21 cellular contexts compared by ENCODE assay signal in the genomic region with DNA sequence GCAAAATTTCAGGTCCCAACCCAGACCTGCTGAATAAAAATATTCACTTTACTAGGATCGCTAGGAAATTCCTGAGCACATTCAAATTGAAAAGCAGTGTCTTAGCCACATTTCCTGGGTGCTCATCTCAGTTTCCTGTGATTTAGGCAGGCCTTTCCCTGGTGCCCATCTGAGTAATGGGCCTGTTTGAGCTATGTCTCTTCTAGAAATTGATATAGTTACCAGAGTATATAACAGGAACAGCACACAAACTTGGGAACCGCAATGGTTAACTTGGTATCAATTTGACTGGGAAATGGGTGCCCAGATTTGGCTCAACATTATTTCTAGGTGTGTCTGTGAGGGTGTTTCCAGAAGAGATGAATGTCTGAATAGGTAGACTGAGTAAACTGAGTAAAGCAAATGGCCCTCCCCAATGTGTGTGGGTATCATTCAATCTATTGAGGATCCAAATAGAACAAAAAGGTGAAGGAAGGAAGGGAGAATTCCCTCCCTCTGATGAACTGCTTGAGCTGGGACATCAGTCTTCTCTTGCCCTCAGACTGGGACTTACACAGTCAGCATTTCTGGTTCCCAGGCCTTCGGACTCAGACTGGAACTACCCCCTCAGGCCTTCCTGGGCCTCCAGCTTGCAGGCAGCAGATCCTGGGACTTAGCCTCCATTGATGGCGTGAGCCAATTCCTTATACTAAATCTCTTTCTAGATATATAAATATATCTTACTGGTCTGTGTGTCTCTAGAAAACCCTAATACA.
DNase-seq lines count a peak whose midpoint lies in the region; ATAC-seq lines count a peak whose summit lies in the region.
"Had no signal": no experiment of that assay in that cellular context is flagged by ENCODE, and none has a peak within 500 bp of the region (broad histone marks: within the 10 kb centered on the region; RNA-seq: fewer than 3 reads in every experiment).

No MANE protein-coding gene starts in this region.

- H3K4me1 Mint-ChIP-seq in activated T-cell treated with anti-CD3 and anti-CD28 coated beads, Interleukin-2, amount 50 U/mL, for 72 hours (ENCODE audit: low read depth) = peaks cover 25% of the 10 kb centered on the region
- H3K4me1 Mint-ChIP-seq in activated T-helper 17 cell treated with anti-CD3 and anti-CD28 coated beads, Interleukin-2, amount 50 U/mL, for 72 hours = peaks cover 8% of the 10 kb centered on the region
- H3K4me1 Mint-ChIP-seq in naive thymus-derived CD4-positive, alpha-beta T cell = no peaks in the 10 kb centered on the region
- H3K4me1 Mint-ChIP-seq: GM23338 had no signal

- H3K27me3 ChIP-seq in naive thymus-derived CD4-positive, alpha-beta T cell (ENCODE audit: control insufficient read depth in 2 of 2, insufficient read depth in 2 of 2, low read length in 2 of 2) = no peaks in the 10 kb centered on the region
- H3K27me3 ChIP-seq: BLaER1 treated with 17β-estradiol and CSF1 and Interleukin-3, amounts not matched to agents 10 nM and 100 nM; SJSA1 had no signal

- H3K27me3 Mint-ChIP-seq in activated T-cell treated with anti-CD3 and anti-CD28 coated beads, Interleukin-2, amount 50 U/mL, for 72 hours (ENCODE audit: low read depth) = peaks cover 29% of the 10 kb centered on the region
- no peaks in the 10 kb centered on the region for H3K27me3 Mint-ChIP-seq in activated T-helper 17 cell treated with anti-CD3 and anti-CD28 coated beads, Interleukin-2, amount 50 U/mL, for 72 hours
- peaks cover 0 to 13% (median 9%) of the 10 kb centered on the region in 5 donors for H3K27me3 Mint-ChIP-seq in naive thymus-derived CD4-positive, alpha-beta T cell

- no peaks in the 10 kb centered on the region for H3K4me1 ChIP-seq in naive thymus-derived CD4-positive, alpha-beta T cell (ENCODE audit: control insufficient read depth in 2 of 2, insufficient read depth in 2 of 2, low read length in 2 of 2)
- H3K4me1 ChIP-seq: SJSA1 had no signal

- peaks cover 6 to 13% of the 10 kb centered on the region in 2 donors for H3K36me3 Mint-ChIP-seq in activated T-cell treated with anti-CD3 and anti-CD28 coated beads, Interleukin-2, amount 50 U/mL, for 72 hours (ENCODE audit: insufficient read depth in 2 of 2)
- H3K36me3 Mint-ChIP-seq in activated T-helper 17 cell treated with anti-CD3 and anti-CD28 coated beads, Interleukin-2, amount 50 U/mL, for 72 hours (ENCODE audit: low read depth) = no peaks in the 10 kb centered on the region
- no peaks in the 10 kb centered on the region for H3K36me3 Mint-ChIP-seq in naive thymus-derived CD4-positive, alpha-beta T cell
- H3K36me3 Mint-ChIP-seq: CD8-positive, alpha-beta T cell had no signal

- H3K4me3 Mint-ChIP-seq in activated T-cell treated with anti-CD3 and anti-CD28 coated beads, Interleukin-2, amount 50 U/mL, for 72 hours = peak overlapping the region in 1 of 2 donors; percentile 57
- peak overlapping the region; percentile 56 for H3K4me3 Mint-ChIP-seq in activated T-helper 17 cell treated with anti-CD3 and anti-CD28 coated beads, Interleukin-2, amount 50 U/mL, for 72 hours
- no peak overlapping the region for H3K4me3 Mint-ChIP-seq in naive thymus-derived CD4-positive, alpha-beta T cell
- H3K4me3 Mint-ChIP-seq: CD8-positive, alpha-beta T cell; GM23338 had no signal

- DNase-seq in activated T-cell treated with anti-CD3 and anti-CD28 coated beads, Interleukin-2, amount 50 U/mL, for 72 hours = peak; percentile 21 to 32
- no peak for DNase-seq in activated T-cell treated with anti-CD3 and anti-CD28 coated beads, Interleukin-2, amount 50 U/mL, for 48 hours
- no peak for DNase-seq in naive thymus-derived CD4-positive, alpha-beta T cell
- DNase-seq: Calu3; CD8-positive, alpha-beta T cell; GF-D8; HCEC 1CT; MM.1S; NCI-H1092; NCI-H1436 treated with DMSO at 0.1 percent for 48 hours; NCI-H2029; NCI-H2171 treated with DMSO at 0.1 percent for 48 hours had no signal

- CTCF ChIA-PET in naive thymus-derived CD4-positive, alpha-beta T cell (lab: Charles Lee) = no interaction called here

- peaks cover 7 to 13% of the 10 kb centered on the region in 2 donors for H3K9me3 Mint-ChIP-seq in activated T-cell treated with anti-CD3 and anti-CD28 coated beads, Interleukin-2, amount 50 U/mL, for 72 hours
- H3K9me3 Mint-ChIP-seq in activated T-helper 17 cell treated with anti-CD3 and anti-CD28 coated beads, Interleukin-2, amount 50 U/mL, for 72 hours = peaks cover 3% of the 10 kb centered on the region
- H3K9me3 Mint-ChIP-seq in naive thymus-derived CD4-positive, alpha-beta T cell = peaks cover 0 to 10% (median 0%) of the 10 kb centered on the region in 11 donors
- H3K9me3 Mint-ChIP-seq: CD8-positive, alpha-beta T cell; GM23338 had no signal

- ATAC-seq in activated T-cell treated with anti-CD3 and anti-CD28 coated beads, Interleukin-2, amount 50 U/mL, for 72 hours (replicated peaks in 1 of 2) = peak; percentile 79 to 91
- ATAC-seq in GM18502 (IDR thresholded peaks at IDR 0.05; ENCODE audit: poor library complexity, unreplicated experiment) (peak; percentile 67), HG02588 (IDR thresholded peaks at IDR 0.05; ENCODE audit: unreplicated experiment) (peak; percentile 51), GM21723 (IDR thresholded peaks at IDR 0.05; ENCODE audit: unreplicated experiment) (no peak), HG03196 (IDR thresholded peaks at IDR 0.05; ENCODE audit: unreplicated experiment) (no peak)
- peak; percentile 91 for ATAC-seq in activated T-helper 17 cell treated with anti-CD3 and anti-CD28 coated beads, Interleukin-2, amount 50 U/mL, for 72 hours (replicated peaks)
- ATAC-seq in naive thymus-derived CD4-positive, alpha-beta T cell = no peak
- ATAC-seq: CD8-positive, alpha-beta T cell; GM23338; Panc1 had no signal

- no peaks in the 10 kb centered on the region for H3K36me3 ChIP-seq in naive thymus-derived CD4-positive, alpha-beta T cell (ENCODE audit: control insufficient read depth in 2 of 3, insufficient read depth in 3 of 3, low read length in 3 of 3)
- H3K36me3 ChIP-seq: BLaER1 treated with 17β-estradiol and CSF1 and Interleukin-3, amounts not matched to agents 10 nM and 100 nM had no signal

- H3K27ac ChIP-seq in naive thymus-derived CD4-positive, alpha-beta T cell (ENCODE audit: low read depth, low read length) = no peak overlapping the region
- H3K27ac ChIP-seq: BLaER1 treated with 17β-estradiol and CSF1 and Interleukin-3, amounts not matched to agents 10 nM and 100 nM; SJSA1 had no signal

- POLR2A ChIA-PET in naive thymus-derived CD4-positive, alpha-beta T cell (lab: Charles Lee) = no interaction called here

- H3K4me3 ChIP-seq in naive thymus-derived CD4-positive, alpha-beta T cell (ENCODE audit: low read length) = no peak overlapping the region
- H3K4me3 ChIP-seq: BLaER1 treated with 17β-estradiol and CSF1 and Interleukin-3, amounts not matched to agents 10 nM and 100 nM; GM23338; SJSA1 had no signal

- intact Hi-C loops in naive thymus-derived CD4-positive, alpha-beta T cell (cut with micrococcal nuclease) = no loop called here

- peak overlapping the region; percentile 72 for H3K27ac Mint-ChIP-seq in activated T-cell treated with anti-CD3 and anti-CD28 coated beads, Interleukin-2, amount 50 U/mL, for 72 hours
- peak overlapping the region; percentile 77 for H3K27ac Mint-ChIP-seq in activated T-helper 17 cell treated with anti-CD3 and anti-CD28 coated beads, Interleukin-2, amount 50 U/mL, for 72 hours
- H3K27ac Mint-ChIP-seq in naive thymus-derived CD4-positive, alpha-beta T cell = no peak overlapping the region
- H3K27ac Mint-ChIP-seq: CD8-positive, alpha-beta T cell; GM23338 had no signal

- no peaks in the 10 kb centered on the region for H3K9me3 ChIP-seq in naive thymus-derived CD4-positive, alpha-beta T cell (ENCODE audit: control insufficient read depth in 2 of 3, low read length in 3 of 3)

Comparison
In these comparisons a context has a peak if more than half of its experiments do, and no peak if none do; other contexts are left out.
1. DNase-seq: peak in activated T-cell treated with anti-CD3 and anti-CD28 coated beads, Interleukin-2, amount 50 U/mL, for 72 hours (2 of 2); none in activated T-cell treated with anti-CD3 and anti-CD28 coated beads, Interleukin-2, amount 50 U/mL, for 48 hours (0 of 2) and naive thymus-derived CD4-positive, alpha-beta T cell (0 of 9).
2. ATAC-seq: peak in activated T-cell treated with anti-CD3 and anti-CD28 coated beads, Interleukin-2, amount 50 U/mL, for 72 hours (2 of 2), GM18502 (single experiment), HG02588 (single experiment) and activated T-helper 17 cell treated with anti-CD3 and anti-CD28 coated beads, Interleukin-2, amount 50 U/mL, for 72 hours (single experiment); none in GM21723 (single experiment), naive thymus-derived CD4-positive, alpha-beta T cell (single experiment) and HG03196 (single experiment).
3. H3K27ac Mint-ChIP-seq: peak in activated T-cell treated with anti-CD3 and anti-CD28 coated beads, Interleukin-2, amount 50 U/mL, for 72 hours (single experiment) and activated T-helper 17 cell treated with anti-CD3 and anti-CD28 coated beads, Interleukin-2, amount 50 U/mL, for 72 hours (single experiment); none in naive thymus-derived CD4-positive, alpha-beta T cell (0 of 9).